17 cellular contexts compared by ENCODE assay signal in genomic region chr1:36115931-36116330, GRCh38. TPM values are rescaled to one million over a fixed set of nuclear protein-coding genes. Genes with fewer than 3 reads are reported as not detected.
DNase-seq lines count a peak whose midpoint lies in the region; ATAC-seq and TF ChIP-seq lines count a peak whose summit lies in the region.
"Had no signal": no experiment of that assay in that cellular context is flagged by ENCODE, and none has a peak within 500 bp of the region (broad histone marks: within the 10 kb centered on the region; RNA-seq: fewer than 3 reads in every experiment).

No MANE protein-coding gene starts in this region.

- no peak overlapping the region for H3K27ac Mint-ChIP-seq in activated CD8-positive, alpha-beta memory T cell treated with anti-CD3 and anti-CD28 coated beads, Interleukin-2, amount 10 ng/mL, durations not matched to agents 7 days and 5 days
- H3K27ac Mint-ChIP-seq: activated CD4-positive, alpha-beta T cell treated with anti-CD3 and anti-CD28 coated beads for 36 hours; activated T-helper 1 cell treated with anti-CD3 and anti-CD28 coated beads, Interleukin-12 subunit alpha, Interleukin-12 subunit beta, Interleukin-2, Interleukin-4 antibody, amounts not matched to agents 30 ng/mL and 10 ng/mL and 1 ng/mL, durations not matched to agents 14 hours and 24 hours and 36 hours had no signal

- H3K36me3 Mint-ChIP-seq in activated CD8-positive, alpha-beta memory T cell treated with anti-CD3 and anti-CD28 coated beads, Interleukin-2, amount 10 ng/mL, durations not matched to agents 7 days and 5 days, result no peaks in the 10 kb centered on the region

- peaks cover 2% of the 10 kb centered on the region for H3K27me3 Mint-ChIP-seq in activated CD8-positive, alpha-beta memory T cell treated with anti-CD3 and anti-CD28 coated beads, Interleukin-2, amount 10 ng/mL, durations not matched to agents 7 days and 5 days
- H3K27me3 Mint-ChIP-seq: activated CD4-positive, alpha-beta T cell treated with anti-CD3 and anti-CD28 coated beads for 36 hours had no signal

- no peaks in the 10 kb centered on the region for H3K27me3 ChIP-seq in left ventricle myocardium inferior (ENCODE audit: low read depth)
- no peaks in the 10 kb centered on the region for H3K27me3 ChIP-seq in ascending aorta
- no peaks in the 10 kb centered on the region for H3K27me3 ChIP-seq in vagina
- H3K27me3 ChIP-seq: cardiac muscle cell, thyroid gland had no signal

- H3K36me3 ChIP-seq in left ventricle myocardium inferior (no peaks in the 10 kb centered on the region), ascending aorta (no peaks in the 10 kb centered on the region), vagina (no peaks in the 10 kb centered on the region)
- H3K36me3 ChIP-seq: cardiac muscle cell, thyroid gland had no signal

- no peaks in the 10 kb centered on the region for H3K9me3 Mint-ChIP-seq in activated CD8-positive, alpha-beta memory T cell treated with anti-CD3 and anti-CD28 coated beads, Interleukin-2, amount 10 ng/mL, durations not matched to agents 7 days and 5 days (ENCODE audit: low read depth)
- H3K9me3 Mint-ChIP-seq: activated T-helper 1 cell treated with anti-CD3 and anti-CD28 coated beads, Interleukin-12 subunit alpha, Interleukin-12 subunit beta, Interleukin-2, Interleukin-4 antibody, amounts not matched to agents 30 ng/mL and 10 ng/mL and 1 ng/mL, durations not matched to agents 14 hours and 24 hours and 36 hours had no signal

- TF ChIP-seq CTCF in left ventricle myocardium inferior (IDR thresholded peaks at IDR 0.05; ENCODE audit: borderline replicate concordance), result no peak
- no peak for TF ChIP-seq CTCF in ascending aorta (IDR thresholded peaks at IDR 0.05)
- no peak for TF ChIP-seq CTCF in vagina (IDR thresholded peaks at IDR 0.05)

- no peak overlapping the region for H3K4me3 ChIP-seq in left ventricle myocardium inferior
- peak overlapping the region in 1 of 2 donors; percentile 7 for H3K4me3 ChIP-seq in ascending aorta
- H3K4me3 ChIP-seq in vagina, result no peak overlapping the region
- H3K4me3 ChIP-seq: A549, cardiac muscle cell, thyroid gland had no signal

- H3K4me1 ChIP-seq in left ventricle myocardium inferior, result peaks cover 8% of the 10 kb centered on the region
- peaks cover 22 to 50% of the 10 kb centered on the region in 2 donors for H3K4me1 ChIP-seq in ascending aorta
- peaks cover 17% of the 10 kb centered on the region for H3K4me1 ChIP-seq in vagina
- H3K4me1 ChIP-seq: A549 had no signal

- CTCF ChIA-PET in activated CD8-positive, alpha-beta memory T cell treated with anti-CD3 and anti-CD28 coated beads, Interleukin-2, amount 10 ng/mL, durations not matched to agents 7 days and 5 days (lab: Charles Lee), result interaction anchor here (0.8 to 1.8 kb wide), 3 partner anchors 16 to 170 kb away, joined by 3 to 4 read pairs (median 4); no protein-coding TSS in a partner anchor

- no peak for TF ChIP-seq POLR2A in vagina (IDR thresholded peaks at IDR 0.05)

- peaks cover 11% of the 10 kb centered on the region for H3K4me1 Mint-ChIP-seq in activated CD8-positive, alpha-beta memory T cell treated with anti-CD3 and anti-CD28 coated beads, Interleukin-2, amount 10 ng/mL, durations not matched to agents 7 days and 5 days

- no peak for DNase-seq in Right ventricle myocardium inferior (ENCODE audit: missing footprints)
- DNase-seq in left ventricle myocardium inferior, result no peak
- no peak for DNase-seq in ascending aorta (ENCODE audit: low spot score in 2 of 2)
- DNase-seq in left ventricle myocardium superior, result no peak
- no peak for DNase-seq in vagina (ENCODE audit: extremely low spot score in 2 of 2)
- DNase-seq in activated CD8-positive, alpha-beta memory T cell treated with anti-CD3 and anti-CD28 coated beads, Interleukin-2, amount 50 U/mL, for 4 hours, result no peak
- no peak for DNase-seq in activated CD8-positive, alpha-beta memory T cell treated with anti-CD3 and anti-CD28 coated beads, Interleukin-2, amount 10 ng/mL, durations not matched to agents 7 days and 5 days
- no peak for DNase-seq in activated CD8-positive, alpha-beta memory T cell treated with anti-CD3 and anti-CD28 coated beads, Interleukin-2, amount 50 U/mL, for 48 hours
- DNase-seq: activated CD4-positive, alpha-beta T cell treated with anti-CD3 and anti-CD28 coated beads for 36 hours; erythroblast; GOT3; NCI-H1436; NCI-H774; thyroid gland had no signal

- intact Hi-C loops in Right ventricle myocardium inferior (cut with DNase I), result no loop called here
- intact Hi-C loops in left ventricle myocardium inferior (cut with micrococcal nuclease), result no loop called here
- intact Hi-C loops in ascending aorta (cut with DNase I), result loop anchor here (2.0 kb wide), 1 partner anchor 17 kb away; no protein-coding TSS in a partner anchor
- intact Hi-C loops in left ventricle myocardium superior (cut with micrococcal nuclease), result no loop called here
- intact Hi-C loops in vagina (cut with DNase I), result no loop called here

- ATAC-seq in Right ventricle myocardium inferior (peak; percentile 21), left ventricle myocardium superior (peak; percentile 40)
- no peak for ATAC-seq in activated CD8-positive, alpha-beta memory T cell treated with anti-CD3 and anti-CD28 coated beads, Interleukin-2, amount 10 ng/mL, durations not matched to agents 7 days and 5 days
- ATAC-seq: A549; activated CD4-positive, alpha-beta T cell treated with anti-CD3 and anti-CD28 coated beads for 36 hours had no signal

- H3K9me3 ChIP-seq in left ventricle myocardium inferior (replicated peaks) (no peaks in the 10 kb centered on the region), ascending aorta (no peaks in the 10 kb centered on the region), vagina (no peaks in the 10 kb centered on the region)
- H3K9me3 ChIP-seq: A549, thyroid gland had no signal

- H3K27ac ChIP-seq in left ventricle myocardium inferior (replicated peaks), result no peak overlapping the region
- peak overlapping the region; percentile 89 to 95 for H3K27ac ChIP-seq in ascending aorta
- H3K27ac ChIP-seq in vagina, result peak overlapping the region; percentile 68
- H3K27ac ChIP-seq: A549, cardiac muscle cell, thyroid gland had no signal

- H3K4me3 Mint-ChIP-seq in activated CD8-positive, alpha-beta memory T cell treated with anti-CD3 and anti-CD28 coated beads, Interleukin-2, amount 10 ng/mL, durations not matched to agents 7 days and 5 days, result no peak overlapping the region
- H3K4me3 Mint-ChIP-seq: activated CD4-positive, alpha-beta T cell treated with anti-CD3 and anti-CD28 coated beads for 36 hours; activated T-helper 1 cell treated with anti-CD3 and anti-CD28 coated beads, Interleukin-12 subunit alpha, Interleukin-12 subunit beta, Interleukin-2, Interleukin-4 antibody, amounts not matched to agents 30 ng/mL and 10 ng/mL and 1 ng/mL, durations not matched to agents 14 hours and 24 hours and 36 hours had no signal

RNA-seq across cellular contexts. Expression of gene COL8A2, which starts 9.1 kb away (rescaled TPM):
- total RNA-seq in Right ventricle myocardium inferior, result 1.0 TPM
- total RNA-seq in left ventricle myocardium inferior, result 1.2 TPM
- 41.7 TPM for total RNA-seq in ascending aorta
- 0.67 TPM for total RNA-seq in left ventricle myocardium superior
- 6.4 TPM for total RNA-seq in vagina
- not detected for total RNA-seq in activated CD8-positive, alpha-beta memory T cell treated with anti-CD3 and anti-CD28 coated beads, Interleukin-2, amount 10 ng/mL, durations not matched to agents 7 days and 5 days

RNA-seq across cellular contexts. Expression of gene ADPRS, which starts 27.2 kb away (rescaled TPM):
- total RNA-seq in Right ventricle myocardium inferior (18.1 TPM), left ventricle myocardium inferior (17.8 TPM), ascending aorta (69.3 TPM), left ventricle myocardium superior (16.9 TPM), vagina (32.2 TPM)
- 10 to 100 TPM; 35.4 to 36.9 TPM for total RNA-seq in activated CD8-positive, alpha-beta memory T cell treated with anti-CD3 and anti-CD28 coated beads, Interleukin-2, amount 10 ng/mL, durations not matched to agents 7 days and 5 days

RNA-seq across cellular contexts. Expression of gene TEKT2, which starts 32.0 kb away (rescaled TPM):
- total RNA-seq in Right ventricle myocardium inferior (not detected), left ventricle myocardium inferior (not detected), ascending aorta (not detected), left ventricle myocardium superior (not detected), vagina (not detected)
- total RNA-seq in activated CD8-positive, alpha-beta memory T cell treated with anti-CD3 and anti-CD28 coated beads, Interleukin-2, amount 10 ng/mL, durations not matched to agents 7 days and 5 days, result not detected

RNA-seq across cellular contexts. Expression of gene TRAPPC3, which starts 33.4 kb away (rescaled TPM):
- total RNA-seq in Right ventricle myocardium inferior (53.9 TPM), left ventricle myocardium inferior (54.6 TPM), ascending aorta (52.0 TPM), left ventricle myocardium superior (57.8 TPM), vagina (52.1 TPM)
- total RNA-seq in activated CD8-positive, alpha-beta memory T cell treated with anti-CD3 and anti-CD28 coated beads, Interleukin-2, amount 10 ng/mL, durations not matched to agents 7 days and 5 days, result 10 to 100 TPM; 56.5 to 68.3 TPM

RNA-seq across cellular contexts. Expression of gene MAP7D1, which starts 40.0 kb away (rescaled TPM):
- 383 TPM for total RNA-seq in Right ventricle myocardium inferior
- total RNA-seq in left ventricle myocardium inferior, result 363 TPM
- 209 TPM for total RNA-seq in ascending aorta
- total RNA-seq in left ventricle myocardium superior, result 385 TPM
- total RNA-seq in vagina, result 93.8 TPM
- total RNA-seq in activated CD8-positive, alpha-beta memory T cell treated with anti-CD3 and anti-CD28 coated beads, Interleukin-2, amount 10 ng/mL, durations not matched to agents 7 days and 5 days, result 100 to 1,000 TPM; 238 to 252 TPM
